Comparison of ENCODE assay signal across 1 cellular context in the genomic region with DNA sequence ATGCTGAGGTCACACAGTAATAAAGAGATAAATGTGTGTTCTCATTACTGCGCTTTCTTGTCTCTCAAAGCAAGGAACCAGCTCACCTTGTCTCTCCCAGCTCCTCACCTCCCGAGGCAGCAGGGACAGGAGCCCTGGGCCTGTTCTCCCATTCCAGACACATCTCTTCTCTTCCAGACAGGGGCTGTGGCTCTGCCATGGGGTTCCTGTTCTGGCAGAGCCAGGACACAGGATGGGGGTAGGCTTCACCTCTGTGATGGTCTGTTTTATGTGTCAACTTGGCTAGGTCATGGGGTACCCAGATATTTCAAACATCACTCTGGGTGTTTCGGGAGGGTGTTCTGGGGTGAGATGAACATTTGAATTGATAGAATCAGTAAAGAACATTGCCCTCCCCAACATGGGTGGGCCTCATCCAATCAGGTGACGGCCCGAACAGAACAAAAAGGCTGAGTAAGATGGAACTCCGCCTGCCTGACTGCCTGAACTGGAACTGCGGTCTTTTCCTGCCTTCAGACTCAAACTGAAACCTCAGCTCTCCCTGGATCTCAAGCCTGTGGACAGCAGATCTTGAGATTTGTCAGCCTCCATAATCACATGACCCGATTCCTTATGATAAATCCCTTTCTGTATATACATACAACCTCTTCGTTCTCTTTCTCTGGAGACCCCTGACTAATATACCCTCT.
TF ChIP-seq lines count a peak whose summit lies in the region.

No MANE protein-coding gene starts in this region.

TF ChIP-seq in SK-N-SH, 30 proteins besides CTCF, POLR2A, EP300 and RAD21 (continued from another document):
- TF ChIP-seq, protein P1, sequence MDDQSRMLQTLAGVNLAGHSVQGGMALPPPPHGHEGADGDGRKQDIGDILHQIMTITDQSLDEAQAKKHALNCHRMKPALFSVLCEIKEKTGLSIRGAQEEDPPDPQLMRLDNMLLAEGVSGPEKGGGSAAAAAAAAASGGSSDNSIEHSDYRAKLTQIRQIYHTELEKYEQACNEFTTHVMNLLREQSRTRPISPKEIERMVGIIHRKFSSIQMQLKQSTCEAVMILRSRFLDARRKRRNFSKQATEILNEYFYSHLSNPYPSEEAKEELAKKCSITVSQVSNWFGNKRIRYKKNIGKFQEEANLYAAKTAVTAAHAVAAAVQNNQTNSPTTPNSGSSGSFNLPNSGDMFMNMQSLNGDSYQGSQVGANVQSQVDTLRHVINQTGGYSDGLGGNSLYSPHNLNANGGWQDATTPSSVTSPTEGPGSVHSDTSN (IDR thresholded peaks at IDR 0.05) = no peak
- TF ChIP-seq FOXJ3 (CRISPR knock-in tag; IDR thresholded peaks at IDR 0.05) = no peak
- TF ChIP-seq SIN3A (IDR thresholded peaks at IDR 0.05; ENCODE audit: borderline replicate concordance, low read depth, low read length) = no peak
- TF ChIP-seq, protein P2, sequence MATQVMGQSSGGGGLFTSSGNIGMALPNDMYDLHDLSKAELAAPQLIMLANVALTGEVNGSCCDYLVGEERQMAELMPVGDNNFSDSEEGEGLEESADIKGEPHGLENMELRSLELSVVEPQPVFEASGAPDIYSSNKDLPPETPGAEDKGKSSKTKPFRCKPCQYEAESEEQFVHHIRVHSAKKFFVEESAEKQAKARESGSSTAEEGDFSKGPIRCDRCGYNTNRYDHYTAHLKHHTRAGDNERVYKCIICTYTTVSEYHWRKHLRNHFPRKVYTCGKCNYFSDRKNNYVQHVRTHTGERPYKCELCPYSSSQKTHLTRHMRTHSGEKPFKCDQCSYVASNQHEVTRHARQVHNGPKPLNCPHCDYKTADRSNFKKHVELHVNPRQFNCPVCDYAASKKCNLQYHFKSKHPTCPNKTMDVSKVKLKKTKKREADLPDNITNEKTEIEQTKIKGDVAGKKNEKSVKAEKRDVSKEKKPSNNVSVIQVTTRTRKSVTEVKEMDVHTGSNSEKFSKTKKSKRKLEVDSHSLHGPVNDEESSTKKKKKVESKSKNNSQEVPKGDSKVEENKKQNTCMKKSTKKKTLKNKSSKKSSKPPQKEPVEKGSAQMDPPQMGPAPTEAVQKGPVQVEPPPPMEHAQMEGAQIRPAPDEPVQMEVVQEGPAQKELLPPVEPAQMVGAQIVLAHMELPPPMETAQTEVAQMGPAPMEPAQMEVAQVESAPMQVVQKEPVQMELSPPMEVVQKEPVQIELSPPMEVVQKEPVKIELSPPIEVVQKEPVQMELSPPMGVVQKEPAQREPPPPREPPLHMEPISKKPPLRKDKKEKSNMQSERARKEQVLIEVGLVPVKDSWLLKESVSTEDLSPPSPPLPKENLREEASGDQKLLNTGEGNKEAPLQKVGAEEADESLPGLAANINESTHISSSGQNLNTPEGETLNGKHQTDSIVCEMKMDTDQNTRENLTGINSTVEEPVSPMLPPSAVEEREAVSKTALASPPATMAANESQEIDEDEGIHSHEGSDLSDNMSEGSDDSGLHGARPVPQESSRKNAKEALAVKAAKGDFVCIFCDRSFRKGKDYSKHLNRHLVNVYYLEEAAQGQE (IDR thresholded peaks at IDR 0.05; ENCODE audit: low read depth, low read length) = no peak
- TF ChIP-seq, protein P3, sequence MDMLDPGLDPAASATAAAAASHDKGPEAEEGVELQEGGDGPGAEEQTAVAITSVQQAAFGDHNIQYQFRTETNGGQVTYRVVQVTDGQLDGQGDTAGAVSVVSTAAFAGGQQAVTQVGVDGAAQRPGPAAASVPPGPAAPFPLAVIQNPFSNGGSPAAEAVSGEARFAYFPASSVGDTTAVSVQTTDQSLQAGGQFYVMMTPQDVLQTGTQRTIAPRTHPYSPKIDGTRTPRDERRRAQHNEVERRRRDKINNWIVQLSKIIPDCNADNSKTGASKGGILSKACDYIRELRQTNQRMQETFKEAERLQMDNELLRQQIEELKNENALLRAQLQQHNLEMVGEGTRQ (IDR thresholded peaks at IDR 0.05; ENCODE audit: borderline replicate concordance, low read depth, low read length) = no peak
- TF ChIP-seq NFIC (IDR thresholded peaks at IDR 0.05; ENCODE audit: borderline replicate concordance) = no peak
- TF ChIP-seq, protein P4, sequence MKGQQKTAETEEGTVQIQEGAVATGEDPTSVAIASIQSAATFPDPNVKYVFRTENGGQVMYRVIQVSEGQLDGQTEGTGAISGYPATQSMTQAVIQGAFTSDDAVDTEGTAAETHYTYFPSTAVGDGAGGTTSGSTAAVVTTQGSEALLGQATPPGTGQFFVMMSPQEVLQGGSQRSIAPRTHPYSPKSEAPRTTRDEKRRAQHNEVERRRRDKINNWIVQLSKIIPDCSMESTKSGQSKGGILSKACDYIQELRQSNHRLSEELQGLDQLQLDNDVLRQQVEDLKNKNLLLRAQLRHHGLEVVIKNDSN (IDR thresholded peaks at IDR 0.05; ENCODE audit: borderline replicate concordance, low read depth) = no peak
- TF ChIP-seq POLR2AphosphoS5 (IDR thresholded peaks at IDR 0.05; ENCODE audit: low read depth, low read length) = no peak
- no peak for TF ChIP-seq NRF1 (IDR thresholded peaks at IDR 0.05; ENCODE audit: low read depth, low read length)
- TF ChIP-seq EZH2phosphoT487 (IDR thresholded peaks at IDR 0.05; ENCODE audit: borderline replicate concordance, low read depth) = no peak
